In the genomic region with DNA sequence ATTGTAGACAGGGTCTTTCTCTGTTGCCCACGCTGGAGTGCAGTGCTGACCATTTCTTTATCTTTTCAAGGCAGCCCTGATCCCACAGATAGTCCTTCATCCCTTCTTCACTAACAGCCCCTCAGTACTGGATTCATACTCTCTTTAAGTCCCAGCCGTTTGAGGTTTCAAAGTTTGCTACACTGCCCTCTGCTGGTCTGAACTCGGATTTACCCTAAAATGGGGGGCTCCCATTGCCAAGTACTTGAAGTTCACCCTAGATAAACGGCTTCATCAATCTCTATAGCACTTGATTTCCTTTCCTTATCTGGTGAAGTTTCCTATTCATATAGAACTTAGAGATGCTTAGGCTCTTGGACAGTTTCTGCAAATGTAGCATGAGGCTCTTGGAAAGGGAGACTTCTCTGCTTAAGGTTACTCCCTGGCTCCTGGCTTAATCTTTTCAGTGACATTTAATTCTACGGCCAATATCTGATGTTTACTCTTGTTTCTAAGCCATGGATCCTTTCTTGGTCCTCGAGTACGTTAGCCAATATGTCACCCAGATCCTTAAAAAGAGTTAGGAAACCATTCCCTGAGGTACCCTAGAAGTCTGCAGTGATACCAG, we compare ENCODE assay signal across 1 cellular context.
TF ChIP-seq lines count a peak whose summit lies in the region.

No MANE protein-coding gene starts in this region.

TF ChIP-seq in K562, 482 proteins besides CTCF, POLR2A, EP300 and RAD21 (continued from another document):
- 0 out of 2 replicates have a peak, but pooled peaks have one; percentile 17 for TF ChIP-seq STAG1 (CRISPR knock-in tag; IDR thresholded peaks at IDR 0.05; ENCODE audit: borderline replicate concordance)
- TF ChIP-seq SNIP1 (IDR thresholded peaks at IDR 0.05; ENCODE audit: low read depth), result no peak
- no peak for TF ChIP-seq CREBBP (IDR thresholded peaks at IDR 0.05; ENCODE audit: low read depth, low read length)
- no peak for TF ChIP-seq ZNF668 (CRISPR knock-in tag; IDR thresholded peaks at IDR 0.05)
- TF ChIP-seq SUPT5H (IDR thresholded peaks at IDR 0.05), result no peak
- TF ChIP-seq, protein P1, sequence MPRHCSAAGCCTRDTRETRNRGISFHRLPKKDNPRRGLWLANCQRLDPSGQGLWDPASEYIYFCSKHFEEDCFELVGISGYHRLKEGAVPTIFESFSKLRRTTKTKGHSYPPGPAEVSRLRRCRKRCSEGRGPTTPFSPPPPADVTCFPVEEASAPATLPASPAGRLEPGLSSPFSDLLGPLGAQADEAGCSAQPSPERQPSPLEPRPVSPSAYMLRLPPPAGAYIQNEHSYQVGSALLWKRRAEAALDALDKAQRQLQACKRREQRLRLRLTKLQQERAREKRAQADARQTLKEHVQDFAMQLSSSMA (CRISPR knock-in tag; IDR thresholded peaks at IDR 0.05), result no peak
- TF ChIP-seq ZNF232 (CRISPR knock-in tag; IDR thresholded peaks at IDR 0.05), result no peak
- TF ChIP-seq ZC3H8 (IDR thresholded peaks at IDR 0.05), result no peak
- TF ChIP-seq ZNF830 (CRISPR knock-in tag; IDR thresholded peaks at IDR 0.05), result no peak
- no peak for TF ChIP-seq NR2C1 (IDR thresholded peaks at IDR 0.05)
- no peak for TF ChIP-seq NR2C1 (tag; IDR thresholded peaks at IDR 0.05)
- TF ChIP-seq ZNF143 (CRISPR knock-in tag; IDR thresholded peaks at IDR 0.05), result no peak
- TF ChIP-seq ASH1L (IDR thresholded peaks at IDR 0.05; ENCODE audit: borderline replicate concordance, low read depth, partially characterized antibody), result no peak
- TF ChIP-seq, protein P2, sequence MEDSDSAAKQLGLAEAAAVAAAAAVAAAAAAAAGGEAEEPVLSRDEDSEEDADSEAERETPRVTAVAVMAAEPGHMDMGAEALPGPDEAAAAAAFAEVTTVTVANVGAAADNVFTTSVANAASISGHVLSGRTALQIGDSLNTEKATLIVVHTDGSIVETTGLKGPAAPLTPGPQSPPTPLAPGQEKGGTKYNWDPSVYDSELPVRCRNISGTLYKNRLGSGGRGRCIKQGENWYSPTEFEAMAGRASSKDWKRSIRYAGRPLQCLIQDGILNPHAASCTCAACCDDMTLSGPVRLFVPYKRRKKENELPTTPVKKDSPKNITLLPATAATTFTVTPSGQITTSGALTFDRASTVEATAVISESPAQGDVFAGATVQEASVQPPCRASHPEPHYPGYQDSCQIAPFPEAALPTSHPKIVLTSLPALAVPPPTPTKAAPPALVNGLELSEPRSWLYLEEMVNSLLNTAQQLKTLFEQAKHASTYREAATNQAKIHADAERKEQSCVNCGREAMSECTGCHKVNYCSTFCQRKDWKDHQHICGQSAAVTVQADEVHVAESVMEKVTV (CRISPR knock-in tag; IDR thresholded peaks at IDR 0.05), result peak; percentile 37; the same call in 1 of the 2 replicates
- TF ChIP-seq SMC3 (conservative IDR thresholded peaks at IDR 0.05; ENCODE audit: insufficient read depth, low read depth, low read length), result peak; percentile 54
- 0 out of 2 replicates have a peak, but pooled peaks have one; percentile 29 for TF ChIP-seq LCOR (CRISPR knock-in tag; IDR thresholded peaks at IDR 0.05)
- TF ChIP-seq PHF8 (IDR thresholded peaks at IDR 0.05; ENCODE audit: borderline replicate concordance, low read length), result no peak
- TF ChIP-seq, protein P3, sequence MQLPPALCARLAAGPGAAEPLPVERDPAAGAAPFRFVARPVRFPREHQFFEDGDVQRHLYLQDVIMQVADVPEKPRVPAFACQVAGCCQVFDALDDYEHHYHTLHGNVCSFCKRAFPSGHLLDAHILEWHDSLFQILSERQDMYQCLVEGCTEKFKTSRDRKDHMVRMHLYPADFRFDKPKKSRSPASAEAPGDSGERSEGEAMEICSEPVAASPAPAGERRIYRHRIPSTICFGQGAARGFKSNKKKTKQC (CRISPR knock-in tag; IDR thresholded peaks at IDR 0.05), result no peak
TF ChIP-seq in K562: peak in this region for 5.
